ENCODE assay signal across 12 cellular contexts in the genomic region with DNA sequence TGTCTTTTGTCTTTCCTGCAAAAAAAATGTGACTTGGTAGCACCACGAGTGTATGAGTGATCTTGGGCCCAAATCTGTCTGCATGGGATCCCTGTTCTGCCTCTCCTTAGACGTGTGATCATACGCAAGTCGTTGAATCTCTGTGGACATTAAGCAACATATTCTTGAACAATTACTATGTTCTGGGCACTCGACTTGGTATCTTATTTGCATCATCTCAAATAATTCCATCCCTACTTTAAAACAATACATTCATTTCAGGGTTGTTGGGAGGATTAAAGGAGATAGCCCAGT.
DNase-seq lines count a peak whose midpoint lies in the region; ATAC-seq, FAIRE-seq and TF ChIP-seq lines count a peak whose summit lies in the region.
"Had no signal": no experiment of that assay in that cellular context is flagged by ENCODE, and none has a peak within 500 bp of the region (broad histone marks: within the 10 kb centered on the region; RNA-seq: fewer than 3 reads in every experiment).

No MANE protein-coding gene starts in this region.

- FAIRE-seq in H54 (lab: Jason Lieb, UNC): no peak

- POLR2A ChIA-PET in AG04450 (lab: Yijun Ruan, JAX) (no interaction called here), PC-3 (lab: Charles Lee; ENCODE audit: unreplicated experiment) (no interaction called here)

- H3K9me3 ChIP-seq in AG04450 (ENCODE audit: control insufficient read depth, insufficient read depth, low read length): no peaks in the 10 kb centered on the region
- H3K9me3 ChIP-seq in PC-3 (ENCODE audit: low read length): no peaks in the 10 kb centered on the region
- H3K9me3 ChIP-seq: left ventricle myocardium inferior had no signal

- TF ChIP-seq POLR2A in H54 (IDR thresholded peaks at IDR 0.05; ENCODE audit: low read depth, low read length): no peak

- no peak overlapping the region for H3K4me3 ChIP-seq in AG04450 (ENCODE audit: low read depth, low read length)
- no peak overlapping the region for H3K4me3 ChIP-seq in PC-3 (ENCODE audit: low read length)
- H3K4me3 ChIP-seq: left ventricle myocardium inferior had no signal

- no peaks in the 10 kb centered on the region for H3F3A ChIP-seq in PC-3 (ENCODE audit: low read length, unreplicated experiment)

- intact Hi-C loops in PC-3 (cut with micrococcal nuclease): loop anchor here (5.0 kb wide), 1 partner anchor 60 kb away; no protein-coding TSS in a partner anchor

- H3K9me2 ChIP-seq in PC-3 (replicated peaks; ENCODE audit: low read length): no peaks in the 10 kb centered on the region

- H3K9ac ChIP-seq in PC-3 (ENCODE audit: low read length): peak overlapping the region; percentile 77
- H3K9ac ChIP-seq: parathyroid adenoma had no signal

- H3K27ac Mint-ChIP-seq in chondrocyte (ENCODE audit: unreplicated experiment) (peak overlapping the region; percentile 92), osteocyte (ENCODE audit: unreplicated experiment) (peak overlapping the region; percentile 74)

- H2AFZ ChIP-seq in PC-3 (ENCODE audit: low read length): no peak overlapping the region; the same call in 1 of the 2 replicates
- H2AFZ ChIP-seq: parathyroid adenoma had no signal

- H3K4me1 ChIP-seq in PC-3 (ENCODE audit: insufficient read depth, low read length): peaks cover 31% of the 10 kb centered on the region
- H3K4me1 ChIP-seq: left ventricle myocardium inferior, parathyroid adenoma had no signal

- H3K36me3 Mint-ChIP-seq in chondrocyte (ENCODE audit: low read depth) (no peaks in the 10 kb centered on the region), osteocyte (ENCODE audit: unreplicated experiment) (no peaks in the 10 kb centered on the region)

- CTCF ChIA-PET in AG04450 (lab: Charles Lee): no interaction called here
- CTCF ChIA-PET in PC-3 (lab: Charles Lee): no interaction called here

- peak overlapping the region; percentile 1; the same call in 1 of the 2 replicates for H3K4me2 ChIP-seq in PC-3 (ENCODE audit: low read length)

- DNase-seq in AG04450 (ENCODE audit: low read depth, low spot score) (no peak), PC-3 (no peak), chondrocyte (ENCODE audit: low spot score) (no peak), osteocyte (ENCODE audit: extremely low spot score, unreplicated experiment) (no peak), MV-4-11 (lab: John Stamatoyannopoulos, UW) (no peak), NCI-H526 (lab: John Stamatoyannopoulos, UW) (no peak), H54 (ENCODE audit: insufficient read length, low spot score) (no peak)
- DNase-seq: left ventricle myocardium inferior, SHP77 had no signal

- peaks cover 29% of the 10 kb centered on the region for H3K4me1 Mint-ChIP-seq in chondrocyte (ENCODE audit: low read depth)
- peaks cover 17% of the 10 kb centered on the region for H3K4me1 Mint-ChIP-seq in osteocyte (ENCODE audit: unreplicated experiment)

- BruUV-seq in PC-3 (replicated peaks; lab: Mats Ljungman, UMichigan): no TSS peak

- TF ChIP-seq CTCF in AG04450 (IDR thresholded peaks at IDR 0.05; ENCODE audit: low read depth, low read length) (no peak), PC-3 (conservative IDR thresholded peaks at IDR 0.05; ENCODE audit: low read depth, low read length) (no peak), chondrocyte (IDR thresholded peaks at IDR 0.05) (no peak), osteocyte (IDR thresholded peaks at IDR 0.05) (no peak)

- H3K27me3 Mint-ChIP-seq in chondrocyte (ENCODE audit: low read depth) (no peaks in the 10 kb centered on the region), osteocyte (ENCODE audit: unreplicated experiment) (peaks cover 14% of the 10 kb centered on the region)

- no peaks in the 10 kb centered on the region for H3K36me3 ChIP-seq in PC-3 (ENCODE audit: low read depth, low read length)
- H3K36me3 ChIP-seq: left ventricle myocardium inferior had no signal

- no peak for ATAC-seq in PC-3
- ATAC-seq in activated CD4-positive, CD25-positive, alpha-beta regulatory T cell treated with anti-CD3 and anti-CD28 coated beads, Interleukin-2, amount 50 U/mL, for 24 hours: no peak

- no peaks in the 10 kb centered on the region for H4K20me1 ChIP-seq in PC-3 (ENCODE audit: low read length)

- H3K9me3 Mint-ChIP-seq in chondrocyte (ENCODE audit: low read depth): peaks cover 6% of the 10 kb centered on the region
- H3K9me3 Mint-ChIP-seq in osteocyte (ENCODE audit: unreplicated experiment): no peaks in the 10 kb centered on the region

- H3K4me3 Mint-ChIP-seq in chondrocyte (ENCODE audit: unreplicated experiment) (no peak overlapping the region), osteocyte (ENCODE audit: unreplicated experiment) (no peak overlapping the region)

- H3K27me3 ChIP-seq in AG04450 (ENCODE audit: control insufficient read depth, insufficient read depth, low read length) (no peaks in the 10 kb centered on the region), PC-3 (ENCODE audit: low read length) (no peaks in the 10 kb centered on the region)

- no peaks in the 10 kb centered on the region for H3K79me2 ChIP-seq in PC-3 (ENCODE audit: low read length)
- H3K79me2 ChIP-seq: parathyroid adenoma had no signal

- H3K27ac ChIP-seq in AG04450 (ENCODE audit: low read depth, low read length) (peak overlapping the region; percentile 52), PC-3 (ENCODE audit: low read length) (peak overlapping the region; percentile 99)
- H3K27ac ChIP-seq: HL-60, left ventricle myocardium inferior, parathyroid adenoma had no signal
